ENCODE assay signal across 1 cellular context in genomic region chrX:1274786-1275185, GRCh38.
TF ChIP-seq lines count a peak whose summit lies in the region.

No MANE protein-coding gene starts in this region.

TF ChIP-seq in GM12878, 131 proteins besides CTCF, POLR2A, EP300 and RAD21:
- TF ChIP-seq SMAD1 (IDR thresholded peaks at IDR 0.05; ENCODE audit: low read depth, partially characterized antibody) (no peak), IRF3 (IDR thresholded peaks at IDR 0.05) (no peak), SIN3A (IDR thresholded peaks at IDR 0.05; ENCODE audit: low read depth, low read length) (no peak), SPI1 (IDR thresholded peaks at IDR 0.05; ENCODE audit: borderline replicate concordance, insufficient read depth, low read depth, low read length) (peak; percentile 17; the same call in 1 of the 2 replicates), YBX1 (IDR thresholded peaks at IDR 0.05) (no peak), BMI1 (IDR thresholded peaks at IDR 0.05; ENCODE audit: borderline replicate concordance) (no peak)
